18 cellular contexts compared by ENCODE assay signal in the genomic region with DNA sequence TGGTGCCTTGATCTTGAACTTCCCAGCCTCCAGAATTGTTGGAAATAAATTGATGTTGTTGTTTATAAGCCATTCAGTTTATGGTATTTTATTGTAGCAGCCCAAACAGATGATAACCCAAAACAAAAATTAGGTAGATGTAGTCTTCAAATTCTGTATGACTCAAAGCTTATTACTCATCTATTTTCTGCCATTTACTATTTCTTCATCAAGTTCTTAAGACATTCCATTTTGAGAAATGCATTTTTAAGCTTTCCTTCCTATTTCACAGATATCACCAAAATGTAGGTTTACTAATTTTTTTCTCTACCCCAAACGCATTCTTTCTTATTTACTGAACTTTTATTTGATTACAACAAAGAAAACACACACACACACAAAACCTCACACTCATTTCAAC.
"Had no signal": no experiment of that assay in that cellular context is flagged by ENCODE, and none has a peak within 500 bp of the region (broad histone marks: within the 10 kb centered on the region; RNA-seq: fewer than 3 reads in every experiment).

No MANE protein-coding gene starts in this region.

- H3K4me1 ChIP-seq: esophagus squamous epithelium, left lung, pancreas, spleen, upper lobe of right lung had no signal

- ATAC-seq: activated CD4-positive, alpha-beta T cell treated with anti-CD3 and anti-CD28 coated beads for 36 hours; gastroesophageal sphincter; heart left ventricle; left lung; stimulated activated memory B cell treated with anti-CD40 and anti-IgM and Interleukin-4, amounts not matched to agents 10 μg/mL and 1 μg/mL and 100 μg/mL, for 72 hours; upper lobe of right lung; WTC11 had no signal

- H3K9me3 ChIP-seq: esophagus squamous epithelium, gastroesophageal sphincter, heart left ventricle, left lung, mucosa of descending colon, pancreas, thoracic aorta, upper lobe of right lung had no signal

- H3K27me3 ChIP-seq: esophagus squamous epithelium, gastroesophageal sphincter, heart left ventricle, left lung, pancreas, spleen, upper lobe of right lung had no signal

- H3K27ac ChIP-seq: left lung, pancreas, spleen, thoracic aorta, upper lobe of right lung had no signal

- H3K36me3 ChIP-seq: esophagus squamous epithelium, gastroesophageal sphincter, heart left ventricle, left lung, pancreas, spleen, thoracic aorta, upper lobe of right lung had no signal

- H3K4me3 ChIP-seq: esophagus squamous epithelium, gastroesophageal sphincter, heart left ventricle, left lung, mucosa of descending colon, pancreas, spleen, thoracic aorta, upper lobe of right lung had no signal

- DNase-seq: activated CD4-positive, alpha-beta T cell treated with anti-CD3 and anti-CD28 coated beads for 36 hours; activated CD4-positive, alpha-beta T cell treated with anti-CD3 and anti-CD28 coated beads, Interleukin-2, amount 50 U/mL, for 48 hours; activated gamma-delta T cell treated with Interleukin-2 at 50 U/mL for 16 hours; activated T-cell treated with anti-CD3 and anti-CD28 coated beads for 4 hours; effector CD8-positive, alpha-beta T cell; esophagus squamous epithelium; heart left ventricle; left lung; mucosa of descending colon; naive B cell; pancreas; spleen; stimulated activated CD4-positive, alpha-beta T cell treated with anti-CD3 and anti-CD28 coated beads, Interleukin-4, amount 100 ng/mL, for 4 hours; upper lobe of right lung had no signal
